31 cellular contexts compared by ENCODE assay signal in the genomic region with DNA sequence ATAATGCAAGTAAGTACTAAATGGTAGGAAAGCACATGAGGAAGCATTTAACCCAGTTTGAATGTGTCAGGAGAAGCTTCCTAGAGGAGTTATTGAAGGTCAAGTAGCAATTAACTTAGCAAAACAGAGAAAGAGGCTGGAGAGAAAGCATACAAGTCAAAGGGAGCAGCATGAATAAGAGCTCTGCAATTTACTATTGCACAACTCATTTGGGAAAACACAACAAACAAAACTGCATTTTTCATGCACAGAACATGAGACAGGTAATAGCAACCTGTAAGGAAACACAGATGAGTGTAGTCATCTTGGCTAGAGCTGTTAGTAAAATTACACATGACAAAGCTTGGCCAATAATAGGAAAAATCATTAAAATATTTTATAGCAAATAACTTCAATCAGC.
DNase-seq lines count a peak whose midpoint lies in the region; ATAC-seq and TF ChIP-seq lines count a peak whose summit lies in the region.
"Had no signal": no experiment of that assay in that cellular context is flagged by ENCODE, and none has a peak within 500 bp of the region (broad histone marks: within the 10 kb centered on the region; RNA-seq: fewer than 3 reads in every experiment).

No MANE protein-coding gene starts in this region.

- H3K27me3 ChIP-seq in RWPE2 (ENCODE audit: insufficient read depth, poor library complexity, severe bottlenecking) = no peaks in the 10 kb centered on the region
- H3K27me3 ChIP-seq: body of pancreas, sigmoid colon, SJCRH30, tibial artery had no signal

- no peaks in the 10 kb centered on the region for H3K4me1 ChIP-seq in RWPE2 (ENCODE audit: insufficient read depth, poor library complexity, severe bottlenecking)
- H3K4me1 ChIP-seq: body of pancreas, sigmoid colon, tibial artery had no signal

- H3K27ac ChIP-seq in RWPE2 (ENCODE audit: poor library complexity, severe bottlenecking) = no peak overlapping the region
- H3K27ac ChIP-seq: body of pancreas, sigmoid colon, SJCRH30, tibial artery, VCaP had no signal

- no peaks in the 10 kb centered on the region for H3K36me3 ChIP-seq in RWPE2 (ENCODE audit: low read depth)
- H3K36me3 ChIP-seq: sigmoid colon, SJCRH30, tibial artery had no signal

- TF ChIP-seq CTCF in RWPE2 (IDR thresholded peaks at IDR 0.05; ENCODE audit: poor library complexity, severe bottlenecking) = no peak
- TF ChIP-seq CTCF in epithelial cell of proximal tubule (conservative IDR thresholded peaks at IDR 0.05; ENCODE audit: low read depth, low read length) = no peak

- no peaks in the 10 kb centered on the region for H3K27me3 Mint-ChIP-seq in stimulated activated naive B cell treated with anti-CD40 and anti-IgM and Interleukin-4, amounts not matched to agents 10 μg/mL and 1 μg/mL and 100 μg/mL, for 72 hours
- H3K27me3 Mint-ChIP-seq: activated CD4-positive, alpha-beta T cell treated with anti-CD3 and anti-CD28 coated beads for 36 hours; activated CD8-positive, alpha-beta T cell treated with anti-CD3 and anti-CD28 coated beads for 36 hours had no signal

- H3K4me3 ChIP-seq in RWPE2 (ENCODE audit: severe bottlenecking) = no peak overlapping the region
- H3K4me3 ChIP-seq in epithelial cell of proximal tubule (ENCODE audit: low read depth, low read length) = no peak overlapping the region
- H3K4me3 ChIP-seq: body of pancreas, GM23338, sigmoid colon, SJCRH30, tibial artery had no signal

- peak; percentile 77 for ATAC-seq in RWPE2 (ENCODE audit: low read depth)
- ATAC-seq in stimulated activated naive B cell treated with anti-CD40 and anti-IgM and Interleukin-4, amounts not matched to agents 10 μg/mL and 1 μg/mL and 100 μg/mL, for 72 hours (replicated peaks) = no peak
- ATAC-seq: activated CD4-positive, alpha-beta T cell treated with anti-CD3 and anti-CD28 coated beads for 36 hours; activated CD8-positive, alpha-beta T cell treated with anti-CD3 and anti-CD28 coated beads for 36 hours; body of pancreas; CD8-positive, alpha-beta T cell; GM23338; left ventricle myocardium superior had no signal

- no peak overlapping the region for H3K27ac Mint-ChIP-seq in stimulated activated naive B cell treated with anti-CD40 and anti-IgM and Interleukin-4, amounts not matched to agents 10 μg/mL and 1 μg/mL and 100 μg/mL, for 72 hours
- H3K27ac Mint-ChIP-seq: activated CD4-positive, alpha-beta T cell treated with anti-CD3 and anti-CD28 coated beads for 36 hours; activated CD8-positive, alpha-beta T cell treated with anti-CD3 and anti-CD28 coated beads for 36 hours; activated T-helper 1 cell treated with anti-CD3 and anti-CD28 coated beads, Interleukin-12 subunit alpha, Interleukin-12 subunit beta, Interleukin-2, Interleukin-4 antibody, amounts not matched to agents 30 ng/mL and 10 ng/mL and 1 ng/mL, durations not matched to agents 14 hours and 24 hours and 36 hours; CD8-positive, alpha-beta T cell; GM23338; mesothelial cell of epicardium had no signal

- DNase-seq in NCI-H510A treated with DMSO at 0.1 percent for 48 hours (lab: John Stamatoyannopoulos, UW) = peak; percentile 6
- DNase-seq in NCI-H510A (lab: John Stamatoyannopoulos, UW) = no peak
- no peak for DNase-seq in RWPE2 (ENCODE audit: low spot score)
- DNase-seq in epithelial cell of proximal tubule (ENCODE audit: low read depth) = peak; percentile 9
- DNase-seq in renal cortical epithelial cell (ENCODE audit: low read depth) = peak; percentile 57
- DNase-seq in stimulated activated naive B cell treated with anti-CD40 and anti-IgM and Interleukin-4, amounts not matched to agents 10 μg/mL and 1 μg/mL and 100 μg/mL, for 72 hours = no peak
- DNase-seq in nucleus accumbens (lab: John Stamatoyannopoulos, UW) = no peak
- DNase-seq in Ammon's horn (ENCODE audit: low spot score) = no peak
- DNase-seq: activated CD4-positive, alpha-beta T cell treated with anti-CD3 and anti-CD28 coated beads for 36 hours; activated CD8-positive, alpha-beta memory T cell treated with anti-CD3 and anti-CD28 coated beads, Interleukin-2, amount 50 U/mL, for 48 hours; activated CD8-positive, alpha-beta T cell treated with anti-CD3 and anti-CD28 coated beads for 36 hours; activated naive CD4-positive, alpha-beta T cell treated with Interleukin-2 at 50 U/mL for 16 hours; AML-193; body of pancreas; CD8-positive, alpha-beta T cell; KBM-7; left ventricle myocardium superior; NCI-H1092 treated with DMSO at 0.1 percent for 48 hours; NCI-H187 treated with DMSO at 0.1 percent for 48 hours; NCI-H82; posterior cingulate gyrus; sigmoid colon; SJCRH30; stimulated activated CD4-positive, alpha-beta T cell treated with anti-CD3 and anti-CD28 coated beads, Interleukin-12 subunit alpha, Interleukin-12 subunit beta, amount 100 ng/mL, for 4 hours; stimulated activated CD4-positive, alpha-beta T cell treated with anti-CD3 and anti-CD28 coated beads, Interleukin-4, amount 100 ng/mL, for 1 hour; SW 1271; tibial artery had no signal

- H3K9me3 Mint-ChIP-seq in stimulated activated naive B cell treated with anti-CD40 and anti-IgM and Interleukin-4, amounts not matched to agents 10 μg/mL and 1 μg/mL and 100 μg/mL, for 72 hours = no peaks in the 10 kb centered on the region
- H3K9me3 Mint-ChIP-seq: activated CD8-positive, alpha-beta T cell treated with anti-CD3 and anti-CD28 coated beads for 36 hours; activated T-helper 1 cell treated with anti-CD3 and anti-CD28 coated beads, Interleukin-12 subunit alpha, Interleukin-12 subunit beta, Interleukin-2, Interleukin-4 antibody, amounts not matched to agents 30 ng/mL and 10 ng/mL and 1 ng/mL, durations not matched to agents 14 hours and 24 hours and 36 hours; GM23338 had no signal

- no peak overlapping the region for H3K4me3 Mint-ChIP-seq in stimulated activated naive B cell treated with anti-CD40 and anti-IgM and Interleukin-4, amounts not matched to agents 10 μg/mL and 1 μg/mL and 100 μg/mL, for 72 hours
- H3K4me3 Mint-ChIP-seq: activated CD4-positive, alpha-beta T cell treated with anti-CD3 and anti-CD28 coated beads for 36 hours; activated CD8-positive, alpha-beta T cell treated with anti-CD3 and anti-CD28 coated beads for 36 hours; activated T-helper 1 cell treated with anti-CD3 and anti-CD28 coated beads, Interleukin-12 subunit alpha, Interleukin-12 subunit beta, Interleukin-2, Interleukin-4 antibody, amounts not matched to agents 30 ng/mL and 10 ng/mL and 1 ng/mL, durations not matched to agents 14 hours and 24 hours and 36 hours; CD8-positive, alpha-beta T cell; GM23338; mesothelial cell of epicardium had no signal

- no peaks in the 10 kb centered on the region for H3K36me3 Mint-ChIP-seq in stimulated activated naive B cell treated with anti-CD40 and anti-IgM and Interleukin-4, amounts not matched to agents 10 μg/mL and 1 μg/mL and 100 μg/mL, for 72 hours
- H3K36me3 Mint-ChIP-seq: CD8-positive, alpha-beta T cell; mesothelial cell of epicardium had no signal

- H3K9me3 ChIP-seq in RWPE2 (ENCODE audit: severe bottlenecking) = no peaks in the 10 kb centered on the region
- H3K9me3 ChIP-seq: body of pancreas, sigmoid colon, SJCRH30, tibial artery had no signal

- H3K4me1 Mint-ChIP-seq in stimulated activated naive B cell treated with anti-CD40 and anti-IgM and Interleukin-4, amounts not matched to agents 10 μg/mL and 1 μg/mL and 100 μg/mL, for 72 hours = no peaks in the 10 kb centered on the region
- H3K4me1 Mint-ChIP-seq: activated CD4-positive, alpha-beta T cell treated with anti-CD3 and anti-CD28 coated beads for 36 hours; GM23338 had no signal

Comparison
In these comparisons a context has a peak if more than half of its experiments do, and no peak if none do; other contexts are left out.
1. DNase-seq: peak in NCI-H510A treated with DMSO at 0.1 percent for 48 hours (single experiment), epithelial cell of proximal tubule (single experiment) and renal cortical epithelial cell (single experiment); none in NCI-H510A (single experiment), RWPE2 (single experiment), stimulated activated naive B cell treated with anti-CD40 and anti-IgM and Interleukin-4, amounts not matched to agents 10 μg/mL and 1 μg/mL and 100 μg/mL, for 72 hours (single experiment), nucleus accumbens (0 of 56) and Ammon's horn (single experiment).